17 cellular contexts compared by ENCODE assay signal in the genomic region with DNA sequence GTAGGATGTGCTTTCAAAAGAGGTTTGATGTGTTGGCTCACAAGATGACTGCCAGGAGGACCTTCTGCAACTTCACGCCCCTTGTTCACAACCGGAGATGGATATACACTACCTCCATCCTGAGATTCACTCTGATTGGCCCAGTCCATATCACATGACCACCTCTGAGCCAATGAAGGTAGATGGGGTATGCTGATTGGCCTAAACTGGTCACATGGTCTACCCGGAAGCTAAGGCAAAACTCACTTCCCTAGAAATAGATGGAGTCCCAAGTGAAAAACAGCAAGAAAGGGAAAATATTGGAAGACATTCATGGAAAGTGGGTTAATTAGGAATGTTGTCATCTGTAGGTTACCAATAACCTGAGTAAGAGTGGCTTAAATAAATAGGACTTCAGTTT.
"Had no signal": no experiment of that assay in that cellular context is flagged by ENCODE, and none has a peak within 500 bp of the region (broad histone marks: within the 10 kb centered on the region; RNA-seq: fewer than 3 reads in every experiment).

No MANE protein-coding gene starts in this region.

- H3K27ac Mint-ChIP-seq: activated CD4-positive, alpha-beta memory T cell treated with anti-CD3 and anti-CD28 coated beads, Interleukin-2, amount 10 ng/mL, durations not matched to agents 7 days and 5 days; activated CD4-positive, alpha-beta T cell treated with anti-CD3 and anti-CD28 coated beads for 36 hours; activated T-cell treated with anti-CD3 and anti-CD28 coated beads, Interleukin-2, amount 50 U/mL, for 72 hours; natural killer cell treated with Interleukin-12 subunit alpha and Interleukin-12 subunit beta and Interleukin-15 and Interleukin-18, amount 100 ng/mL, for 72 hours; stimulated activated naive B cell treated with anti-CD40 and anti-IgM and Interleukin-4, amounts not matched to agents 10 μg/mL and 1 μg/mL and 100 μg/mL, for 72 hours had no signal

- H3K4me1 Mint-ChIP-seq: activated CD4-positive, alpha-beta memory T cell treated with anti-CD3 and anti-CD28 coated beads, Interleukin-2, amount 10 ng/mL, durations not matched to agents 7 days and 5 days; activated CD4-positive, alpha-beta T cell treated with anti-CD3 and anti-CD28 coated beads for 36 hours; stimulated activated naive B cell treated with anti-CD40 and anti-IgM and Interleukin-4, amounts not matched to agents 10 μg/mL and 1 μg/mL and 100 μg/mL, for 72 hours had no signal

- H3K36me3 Mint-ChIP-seq: natural killer cell treated with Interleukin-12 subunit alpha and Interleukin-12 subunit beta and Interleukin-15 and Interleukin-18, amount 100 ng/mL, for 72 hours had no signal

- H3K4me3 Mint-ChIP-seq: activated CD4-positive, alpha-beta memory T cell treated with anti-CD3 and anti-CD28 coated beads, Interleukin-2, amount 10 ng/mL, durations not matched to agents 7 days and 5 days; activated CD4-positive, alpha-beta T cell treated with anti-CD3 and anti-CD28 coated beads for 36 hours; activated T-cell treated with anti-CD3 and anti-CD28 coated beads, Interleukin-2, amount 50 U/mL, for 72 hours; natural killer cell treated with Interleukin-12 subunit alpha and Interleukin-12 subunit beta and Interleukin-15 and Interleukin-18, amount 100 ng/mL, for 72 hours; stimulated activated naive B cell treated with anti-CD40 and anti-IgM and Interleukin-4, amounts not matched to agents 10 μg/mL and 1 μg/mL and 100 μg/mL, for 72 hours had no signal

- ATAC-seq: activated CD4-positive, alpha-beta T cell treated with anti-CD3 and anti-CD28 coated beads for 36 hours; activated T-cell treated with anti-CD3 and anti-CD28 coated beads, Interleukin-2, amount 50 U/mL, for 72 hours; left lung; natural killer cell treated with Interleukin-12 subunit alpha and Interleukin-12 subunit beta and Interleukin-15 and Interleukin-18, amount 100 ng/mL, for 72 hours; stimulated activated naive B cell treated with anti-CD40 and anti-IgM and Interleukin-4, amounts not matched to agents 10 μg/mL and 1 μg/mL and 100 μg/mL, for 72 hours had no signal

- DNase-seq: activated CD4-positive, alpha-beta memory T cell treated with anti-CD3 and anti-CD28 coated beads, Interleukin-2, amount 10 ng/mL, durations not matched to agents 7 days and 5 days; activated CD4-positive, alpha-beta T cell treated with anti-CD3 and anti-CD28 coated beads for 36 hours; activated CD8-positive, alpha-beta memory T cell treated with anti-CD3 and anti-CD28 coated beads, Interleukin-2, amount 50 U/mL, for 4 hours; activated naive CD4-positive, alpha-beta T cell treated with Interleukin-2 at 50 U/mL for 16 hours; activated T-cell treated with anti-CD3 and anti-CD28 coated beads, Interleukin-2, amount 50 U/mL, for 72 hours; cerebellar nuclear complex; effector CD8-positive, alpha-beta T cell; foreskin fibroblast; hypothalamus; kidney; left lung; mammary epithelial cell; posterior cingulate gyrus; retina; stimulated activated CD4-positive, alpha-beta T cell treated with anti-CD3 and anti-CD28 coated beads, Interleukin-2, amount 100 ng/mL, for 48 hours; stimulated activated naive B cell treated with anti-CD40 and anti-IgM and Interleukin-4, amounts not matched to agents 10 μg/mL and 1 μg/mL and 100 μg/mL, for 72 hours had no signal

- H3K9me3 Mint-ChIP-seq: natural killer cell treated with Interleukin-12 subunit alpha and Interleukin-12 subunit beta and Interleukin-15 and Interleukin-18, amount 100 ng/mL, for 72 hours had no signal
